In genomic region chr2:74238879-74239278, GRCh38 we compare ENCODE assay signal across 20 cellular contexts. TPM values are rescaled to one million over a fixed set of nuclear protein-coding genes. Genes with fewer than 3 reads are reported as not detected.
DNase-seq lines count a peak whose midpoint lies in the region; ATAC-seq, FAIRE-seq and TF ChIP-seq lines count a peak whose summit lies in the region.
"Had no signal": no experiment of that assay in that cellular context is flagged by ENCODE, and none has a peak within 500 bp of the region (broad histone marks: within the 10 kb centered on the region; RNA-seq: fewer than 3 reads in every experiment).

No MANE protein-coding gene starts in this region.

- CTCF ChIA-PET in A549 (lab: Yijun Ruan, JAX) = interaction anchor here (0.9 to 1.9 kb wide), 4 partner anchors 9 to 293 kb away, joined by 3 to 5 read pairs (median 4); no protein-coding TSS in a partner anchor
- CTCF ChIA-PET in HCT116 (lab: Charles Lee) = interaction anchor here (0.6 kb wide), 1 partner anchor 162 kb away, joined by 3 read pairs; no protein-coding TSS in a partner anchor

- H3K9me3 Mint-ChIP-seq in GM23338 = no peaks in the 10 kb centered on the region
- H3K9me3 Mint-ChIP-seq: naive thymus-derived CD4-positive, alpha-beta T cell; stimulated activated naive CD8-positive, alpha-beta T cell treated with anti-CD3 and anti-CD28 coated beads, Interleukin-15, amount 100 ng/mL, for 72 hours had no signal

- RAD21 ChIA-PET in HCT116 (lab: Charles Lee; ENCODE audit: low non-redundant PET in 1 of 2, low total read pairs in 2 of 2, uncharacterized antibody in 2 of 2, unreplicated experiment in 2 of 2) = no interaction called here

- no peak overlapping the region for H2AFZ ChIP-seq in HCT116 (ENCODE audit: low read depth, low read length, poor library complexity, severe bottlenecking)
- no peak overlapping the region for H2AFZ ChIP-seq in GM23338

- H3K27ac ChIP-seq in A549 (no peak overlapping the region), HCT116 (ENCODE audit: low read depth, low read length) (no peak overlapping the region), left lung (no peak overlapping the region), GM23338 (ENCODE audit: low read depth) (no peak overlapping the region)
- H3K27ac ChIP-seq: dorsolateral prefrontal cortex, esophagus squamous epithelium, prostate gland had no signal

- TF ChIP-seq CTCF in A549 (IDR thresholded peaks at IDR 0.05) (no peak), HCT116 (IDR thresholded peaks at IDR 0.05 in 2 of 3, conservative IDR thresholded peaks at IDR 0.05 in 1 of 3; ENCODE audit: borderline replicate concordance in 1 of 3, insufficient read depth in 1 of 3, low read depth in 2 of 3, low read length in 2 of 3) (no peak), left lung (IDR thresholded peaks at IDR 0.05) (no peak), GM23338 (conservative IDR thresholded peaks at IDR 0.05; ENCODE audit: low read depth in 2 of 2) (no peak)

- H3K4me3 Mint-ChIP-seq in GM23338 = no peak overlapping the region
- H3K4me3 Mint-ChIP-seq: naive thymus-derived CD4-positive, alpha-beta T cell; stimulated activated naive CD8-positive, alpha-beta T cell treated with anti-CD3 and anti-CD28 coated beads, Interleukin-15, amount 100 ng/mL, for 72 hours had no signal

- H3K4me3 ChIP-seq in A549 = no peak overlapping the region
- no peak overlapping the region for H3K4me3 ChIP-seq in HCT116 (replicated peaks in 1 of 2; ENCODE audit: low read depth in 1 of 2, low read length in 2 of 2)
- H3K4me3 ChIP-seq in left lung = no peak overlapping the region
- H3K4me3 ChIP-seq in GM23338 = no peak overlapping the region
- H3K4me3 ChIP-seq: dorsolateral prefrontal cortex, esophagus squamous epithelium, prostate gland had no signal

- no peak for TF ChIP-seq EP300 in A549 (IDR thresholded peaks at IDR 0.05)

- H3K79me2 ChIP-seq in HCT116 (ENCODE audit: insufficient read depth, low read length) (no peaks in the 10 kb centered on the region), GM23338 (replicated peaks; ENCODE audit: insufficient read depth) (no peaks in the 10 kb centered on the region)

- ATAC-seq in A549 (no peak), HCT116 (no peak), left lung (no peak), HG03460 (IDR thresholded peaks at IDR 0.05; ENCODE audit: unreplicated experiment) (no peak), GM23338 (no peak)
- ATAC-seq: naive thymus-derived CD4-positive, alpha-beta T cell; stimulated activated naive CD8-positive, alpha-beta T cell treated with anti-CD3 and anti-CD28 coated beads, Interleukin-15, amount 100 ng/mL, for 72 hours had no signal

- H3K9ac ChIP-seq in HCT116 (ENCODE audit: low read length) = no peak overlapping the region

- intact Hi-C loops in HCT116 (cut with micrococcal nuclease) (no loop called here), left lung (cut with DNase I) (no loop called here)

- FAIRE-seq in A549 (lab: Jason Lieb, UNC) = no peak
- FAIRE-seq: D721Med, urothelium cell line had no signal

- no peaks in the 10 kb centered on the region for H3K9me3 ChIP-seq in A549
- H3K9me3 ChIP-seq in HCT116 (ENCODE audit: control insufficient read depth in 1 of 2, insufficient read depth in 1 of 2, low read depth in 1 of 2, low read length in 2 of 2) = no peaks in the 10 kb centered on the region
- no peaks in the 10 kb centered on the region for H3K9me3 ChIP-seq in left lung
- H3K9me3 ChIP-seq: prostate gland had no signal

- H3F3A ChIP-seq in GM23338 (replicated peaks; ENCODE audit: low read depth) = no peaks in the 10 kb centered on the region

- no peaks in the 10 kb centered on the region for H3K27me3 ChIP-seq in HCT116 (ENCODE audit: insufficient read depth, low read length)
- H3K27me3 ChIP-seq in left lung = no peaks in the 10 kb centered on the region
- H3K27me3 ChIP-seq in GM23338 (ENCODE audit: insufficient read depth) = no peaks in the 10 kb centered on the region
- H3K27me3 ChIP-seq: dorsolateral prefrontal cortex, esophagus squamous epithelium had no signal

- no peak overlapping the region for H3K27ac Mint-ChIP-seq in GM23338
- H3K27ac Mint-ChIP-seq: naive thymus-derived CD4-positive, alpha-beta T cell; stimulated activated naive CD8-positive, alpha-beta T cell treated with anti-CD3 and anti-CD28 coated beads, Interleukin-15, amount 100 ng/mL, for 72 hours had no signal

- TF ChIP-seq RAD21 in A549 (conservative IDR thresholded peaks at IDR 0.05 in 1 of 2, IDR thresholded peaks at IDR 0.05 in 1 of 2) = no peak
- no peak for TF ChIP-seq RAD21 in HCT116 (IDR thresholded peaks at IDR 0.05; ENCODE audit: low read depth)

- DNase-seq in A549 (ENCODE audit: low read depth in 1 of 2, low spot score in 1 of 2) = no peak
- DNase-seq in HCT116 (ENCODE audit: low read depth, low spot score) = no peak
- DNase-seq in amniotic epithelial cell (ENCODE audit: low read depth) = peak; percentile 61
- DNase-seq in fibroblast of the conjunctiva (ENCODE audit: low read depth) = peak; percentile 71
- DNase-seq in left lung = no peak
- DNase-seq in NCI-H446 (lab: John Stamatoyannopoulos, UW) = no peak
- no peak for DNase-seq in GM23338 (ENCODE audit: low spot score)
- DNase-seq: activated gamma-delta T cell; anterior cingulate cortex; dorsolateral prefrontal cortex; esophagus squamous epithelium; Kasumi-1; naive thymus-derived CD4-positive, alpha-beta T cell; NCI-H1930; NCI-H526; stimulated activated naive CD8-positive, alpha-beta T cell treated with anti-CD3 and anti-CD28 coated beads, Interleukin-15, amount 100 ng/mL, for 72 hours had no signal

- no peaks in the 10 kb centered on the region for H3K36me3 ChIP-seq in HCT116 (ENCODE audit: control insufficient read depth in 1 of 2, insufficient read depth in 2 of 2, low read length in 2 of 2)
- no peaks in the 10 kb centered on the region for H3K36me3 ChIP-seq in left lung
- no peaks in the 10 kb centered on the region for H3K36me3 ChIP-seq in GM23338 (ENCODE audit: insufficient read depth)
- H3K36me3 ChIP-seq: esophagus squamous epithelium, prostate gland had no signal

- POLR2A ChIA-PET in A549 (lab: Yijun Ruan, JAX) = interaction anchor here (0.6 kb wide), 1 partner anchor 60 kb away, joined by 3 read pairs; the partner anchor contains the start of gene MOB1A
- POLR2A ChIA-PET in HCT116 (lab: Charles Lee) = no interaction called here

- H3K4me1 Mint-ChIP-seq in GM23338 = peaks cover under 1% of the 10 kb centered on the region; the same call in 1 of the 3 replicates

- no peaks in the 10 kb centered on the region for H3K36me3 Mint-ChIP-seq in GM23338 (ENCODE audit: low read depth)

- H3K9me2 ChIP-seq in HCT116 (ENCODE audit: insufficient read depth) (no peaks in the 10 kb centered on the region), GM23338 (ENCODE audit: insufficient read depth) (no peaks in the 10 kb centered on the region; the same call in 1 of the 2 replicates)

- BruUV-seq in HCT116 (replicated peaks; lab: Mats Ljungman, UMichigan) = no TSS peak

- 86% methylated on average over 2 of the region's 2 CpGs for WGBS in A549 (ENCODE audit: missing lambda C conversion rate)

- peaks cover 3% of the 10 kb centered on the region for H3K27me3 Mint-ChIP-seq in GM23338 (ENCODE audit: insufficient read depth, low read depth, poor library complexity)
- H3K27me3 Mint-ChIP-seq: stimulated activated naive CD8-positive, alpha-beta T cell treated with anti-CD3 and anti-CD28 coated beads, Interleukin-15, amount 100 ng/mL, for 72 hours had no signal

- H3K4me1 ChIP-seq in A549 (no peaks in the 10 kb centered on the region), HCT116 (ENCODE audit: control insufficient read depth in 1 of 2, insufficient read depth in 2 of 2, low read length in 2 of 2) (peaks cover 0 to 9% of the 10 kb centered on the region in 2 experiments; a peak in 2 of 4 replicates), left lung (no peaks in the 10 kb centered on the region), GM23338 (ENCODE audit: insufficient read depth) (no peaks in the 10 kb centered on the region)
- H3K4me1 ChIP-seq: prostate gland had no signal

- H4K20me1 ChIP-seq in HCT116 (ENCODE audit: insufficient read depth) (no peaks in the 10 kb centered on the region), GM23338 (replicated peaks; ENCODE audit: insufficient read depth) (no peaks in the 10 kb centered on the region)

- H3K4me2 ChIP-seq in A549 (no peak overlapping the region), HCT116 (ENCODE audit: low read length) (no peak overlapping the region), GM23338 (no peak overlapping the region)

- TF ChIP-seq POLR2A in A549 (IDR thresholded peaks at IDR 0.05; ENCODE audit: low read length) = no peak
- TF ChIP-seq POLR2A in HCT116 (IDR thresholded peaks at IDR 0.05; ENCODE audit: borderline replicate concordance, extremely low read depth, insufficient read depth, insufficient read length) = no peak

TF ChIP-seq in A549, 52 proteins besides CTCF, POLR2A, EP300 and RAD21:
- peak; percentile 78 for TF ChIP-seq ZFP36 (IDR thresholded peaks at IDR 0.05; ENCODE audit: borderline replicate concordance, partially characterized antibody)
- no peak for TF ChIP-seq RNF2 (IDR thresholded peaks at IDR 0.05; ENCODE audit: borderline replicate concordance, low read depth)

TF ChIP-seq in HCT116, 20 proteins besides CTCF, POLR2A, EP300 and RAD21:
- no peak for TF ChIP-seq EZH2phosphoT487 (IDR thresholded peaks at IDR 0.05; ENCODE audit: borderline replicate concordance)
- TF ChIP-seq CBX3 (IDR thresholded peaks at IDR 0.05; ENCODE audit: low read depth) = 0 out of 2 replicates have a peak, but pooled peaks have one; percentile 20

RNA-seq across cellular contexts. Expression of gene MTHFD2, which starts 40.5 kb away (rescaled TPM):
- 429 and 608 TPM in 2 replicates for polyA plus RNA-seq in A549 (2011; rRNA removed)
- 270 and 278 TPM in 2 replicates for polyA plus RNA-seq in A549 (2012; cell fraction: cytosol; rRNA removed)
- polyA plus RNA-seq in A549 (2012; cell fraction: nucleus; rRNA removed) = 61.1 and 149 TPM in 2 replicates
- 149 to 188 TPM (median 153 TPM) in 3 replicates for polyA plus RNA-seq in A549 (2017; fragmentation: RNase III; extraction: RNeasy Plus Mini Kit Qiagen cat#74134 plus additional on column Dnase treatment)
- 254 and 261 TPM in 2 replicates for polyA minus RNA-seq in A549 (2011; rRNA and poly(A)+ RNA removed)
- total RNA-seq in HCT116 (2021; ENCODE audit: unreplicated experiment) = 445 TPM
- 397 and 466 TPM in 2 replicates for polyA plus RNA-seq in HCT116 (2012)
- total RNA-seq in left lung = 10 to 100 TPM; 44.6 to 81.2 TPM
- total RNA-seq in GM23338 (2014; rRNA removed; shearing (Covaris generic)) = 281 and 321 TPM in 2 replicates
- 279 and 305 TPM in 2 replicates for polyA plus RNA-seq in GM23338 (2016; fragmentation: Nextera tagmentation; extraction: Ambion mirVana)

Comparison
In these comparisons a context has a peak if more than half of its experiments do, and no peak if none do; other contexts are left out.
1. DNase-seq: peak in amniotic epithelial cell (single experiment) and fibroblast of the conjunctiva (single experiment); none in A549 (0 of 2), HCT116 (single experiment), left lung (0 of 2), NCI-H446 (0 of 2) and GM23338 (single experiment).